Comparison of ENCODE assay signal across 9 cellular contexts in genomic region chr6:159252955-159253508, GRCh38.
DNase-seq lines count a peak whose midpoint lies in the region; ATAC-seq, FAIRE-seq and TF ChIP-seq lines count a peak whose summit lies in the region.
"Had no signal": no experiment of that assay in that cellular context is flagged by ENCODE, and none has a peak within 500 bp of the region (broad histone marks: within the 10 kb centered on the region; RNA-seq: fewer than 3 reads in every experiment).

No MANE protein-coding gene starts in this region.

- DNase-seq in NCI-H526 (lab: John Stamatoyannopoulos, UW) (peak; percentile 20 to 50), T47D (ENCODE audit: low read depth in 1 of 2, low spot score in 1 of 2) (peak; percentile 16 to 53), kidney tubule cell (ENCODE audit: low spot score) (peak; percentile 69), type B pancreatic cell (ENCODE audit: extremely low spot score, unreplicated experiment) (no peak), RCC 7860 (ENCODE audit: low spot score) (no peak)

- peak overlapping the region; percentile 65 for H3K4me3 Mint-ChIP-seq in type B pancreatic cell

- H3K27ac ChIP-seq in C4-2B = no peak overlapping the region

- FAIRE-seq in RCC 7860 (lab: Jason Lieb, UNC) = no peak
- FAIRE-seq: islet of Langerhans had no signal

- ATAC-seq in GM18861 (IDR thresholded peaks at IDR 0.05; ENCODE audit: unreplicated experiment) = peak; percentile 64
- ATAC-seq in HG03432 (IDR thresholded peaks at IDR 0.05; ENCODE audit: unreplicated experiment) = peak; percentile 87

- TF ChIP-seq CTCF in C4-2B (conservative IDR thresholded peaks at IDR 0.05) (peak; percentile 40), type B pancreatic cell (conservative IDR thresholded peaks at IDR 0.05) (peak; percentile 78)

- H3K4me1 Mint-ChIP-seq in type B pancreatic cell (ENCODE audit: unreplicated experiment) = peaks cover 5% of the 10 kb centered on the region

- peaks cover 22% of the 10 kb centered on the region for H3K27me3 Mint-ChIP-seq in type B pancreatic cell

- no peaks in the 10 kb centered on the region for H3K9me3 Mint-ChIP-seq in type B pancreatic cell

- in situ Hi-C loops in T47D (cut with HindIII; ENCODE audit: low pct_unique_long_range_greater_than_20kb, low sequenced_read_pairs) = no loop called here

- H3K36me3 Mint-ChIP-seq in type B pancreatic cell = no peaks in the 10 kb centered on the region

- H3K27ac Mint-ChIP-seq in type B pancreatic cell = peak overlapping the region; percentile 38

Comparison
In these comparisons a context has a peak if more than half of its experiments do, and no peak if none do; other contexts are left out.
1. DNase-seq: peak in NCI-H526 (2 of 2), T47D (2 of 2) and kidney tubule cell (single experiment); none in type B pancreatic cell (single experiment) and RCC 7860 (single experiment).